Comparison of ENCODE assay signal across 1 cellular context in the genomic region with DNA sequence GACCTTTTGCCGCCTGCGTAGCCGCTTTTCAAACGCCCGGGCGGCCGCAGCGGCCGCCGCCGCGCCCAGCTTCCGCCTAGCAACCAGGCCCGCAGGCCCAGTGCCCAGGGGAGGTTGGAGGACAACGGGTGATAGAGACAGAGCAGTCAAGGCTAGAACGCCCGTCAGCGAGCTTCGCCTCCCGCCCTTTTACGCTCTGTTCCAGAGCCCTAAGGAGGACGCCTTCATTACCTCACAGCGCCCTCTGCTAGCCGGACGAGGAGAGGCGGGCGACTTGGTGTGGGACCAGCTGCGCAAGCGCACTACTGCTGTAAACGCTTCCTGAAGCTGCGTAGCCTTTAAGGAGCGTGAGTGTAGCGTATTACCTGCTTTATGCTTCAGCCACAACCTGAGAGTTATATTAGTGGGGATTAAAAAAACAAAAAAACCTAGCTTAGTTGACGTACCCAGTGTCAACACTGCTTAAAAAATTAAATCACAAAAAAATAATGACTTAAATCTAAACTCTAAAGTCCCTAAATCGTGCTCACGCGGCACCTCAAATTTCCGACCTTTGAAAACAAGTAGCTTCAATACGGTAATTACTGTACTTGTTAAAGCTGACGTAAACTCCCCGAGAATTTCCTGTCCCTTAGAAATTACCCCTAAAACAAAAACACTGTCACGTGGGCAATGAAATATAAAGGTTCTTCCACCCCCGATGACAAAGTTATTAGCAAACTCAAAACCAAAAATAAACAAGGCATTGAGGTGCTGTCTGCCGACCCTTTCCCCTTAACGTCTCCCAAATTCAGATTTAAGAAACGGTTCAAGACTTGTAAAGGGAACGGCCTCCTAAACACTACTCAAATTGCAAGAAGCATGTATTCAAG.
TF ChIP-seq lines count a peak whose summit lies in the region.

A gene (minus strand): TSS at position 126 of the 872 bp plus-strand sequence. CDS start 405 bp downstream, outside the sequence.

TF ChIP-seq in HepG2, 621 proteins besides CTCF, POLR2A, EP300 and RAD21 (continued from another document and continues in another):
- TF ChIP-seq, protein P1, sequence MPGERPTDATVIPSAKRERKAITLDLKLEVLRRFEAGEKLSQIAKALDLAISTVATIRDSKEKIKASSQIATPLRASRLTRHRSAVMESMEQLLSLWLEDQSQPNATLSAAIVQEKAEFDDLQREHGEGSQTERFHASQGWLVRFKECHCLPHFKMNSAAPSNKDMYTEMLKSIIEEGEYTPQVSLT (CRISPR knock-in tag; IDR thresholded peaks at IDR 0.05; ENCODE audit: borderline replicate concordance, low read depth): no peak
- TF ChIP-seq, protein P2, sequence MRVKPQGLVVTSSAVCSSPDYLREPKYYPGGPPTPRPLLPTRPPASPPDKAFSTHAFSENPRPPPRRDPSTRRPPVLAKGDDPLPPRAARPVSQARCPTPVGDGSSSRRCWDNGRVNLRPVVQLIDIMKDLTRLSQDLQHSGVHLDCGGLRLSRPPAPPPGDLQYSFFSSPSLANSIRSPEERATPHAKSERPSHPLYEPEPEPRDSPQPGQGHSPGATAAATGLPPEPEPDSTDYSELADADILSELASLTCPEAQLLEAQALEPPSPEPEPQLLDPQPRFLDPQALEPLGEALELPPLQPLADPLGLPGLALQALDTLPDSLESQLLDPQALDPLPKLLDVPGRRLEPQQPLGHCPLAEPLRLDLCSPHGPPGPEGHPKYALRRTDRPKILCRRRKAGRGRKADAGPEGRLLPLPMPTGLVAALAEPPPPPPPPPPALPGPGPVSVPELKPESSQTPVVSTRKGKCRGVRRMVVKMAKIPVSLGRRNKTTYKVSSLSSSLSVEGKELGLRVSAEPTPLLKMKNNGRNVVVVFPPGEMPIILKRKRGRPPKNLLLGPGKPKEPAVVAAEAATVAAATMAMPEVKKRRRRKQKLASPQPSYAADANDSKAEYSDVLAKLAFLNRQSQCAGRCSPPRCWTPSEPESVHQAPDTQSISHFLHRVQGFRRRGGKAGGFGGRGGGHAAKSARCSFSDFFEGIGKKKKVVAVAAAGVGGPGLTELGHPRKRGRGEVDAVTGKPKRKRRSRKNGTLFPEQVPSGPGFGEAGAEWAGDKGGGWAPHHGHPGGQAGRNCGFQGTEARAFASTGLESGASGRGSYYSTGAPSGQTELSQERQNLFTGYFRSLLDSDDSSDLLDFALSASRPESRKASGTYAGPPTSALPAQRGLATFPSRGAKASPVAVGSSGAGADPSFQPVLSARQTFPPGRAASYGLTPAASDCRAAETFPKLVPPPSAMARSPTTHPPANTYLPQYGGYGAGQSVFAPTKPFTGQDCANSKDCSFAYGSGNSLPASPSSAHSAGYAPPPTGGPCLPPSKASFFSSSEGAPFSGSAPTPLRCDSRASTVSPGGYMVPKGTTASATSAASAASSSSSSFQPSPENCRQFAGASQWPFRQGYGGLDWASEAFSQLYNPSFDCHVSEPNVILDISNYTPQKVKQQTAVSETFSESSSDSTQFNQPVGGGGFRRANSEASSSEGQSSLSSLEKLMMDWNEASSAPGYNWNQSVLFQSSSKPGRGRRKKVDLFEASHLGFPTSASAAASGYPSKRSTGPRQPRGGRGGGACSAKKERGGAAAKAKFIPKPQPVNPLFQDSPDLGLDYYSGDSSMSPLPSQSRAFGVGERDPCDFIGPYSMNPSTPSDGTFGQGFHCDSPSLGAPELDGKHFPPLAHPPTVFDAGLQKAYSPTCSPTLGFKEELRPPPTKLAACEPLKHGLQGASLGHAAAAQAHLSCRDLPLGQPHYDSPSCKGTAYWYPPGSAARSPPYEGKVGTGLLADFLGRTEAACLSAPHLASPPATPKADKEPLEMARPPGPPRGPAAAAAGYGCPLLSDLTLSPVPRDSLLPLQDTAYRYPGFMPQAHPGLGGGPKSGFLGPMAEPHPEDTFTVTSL (CRISPR knock-in tag; IDR thresholded peaks at IDR 0.05; ENCODE audit: borderline replicate concordance): no peak
- TF ChIP-seq ZNF816 (CRISPR knock-in tag; IDR thresholded peaks at IDR 0.05; ENCODE audit: borderline replicate concordance) (peak; percentile 64; the same call in 1 of the 2 replicates), CREB1 (IDR thresholded peaks at IDR 0.05) (no peak; the same call in 1 of the 2 replicates), CREB1 (CRISPR knock-in tag; IDR thresholded peaks at IDR 0.05) (peak; percentile 82), PHF5A (CRISPR knock-in tag; IDR thresholded peaks at IDR 0.05; ENCODE audit: low read depth, unreplicated experiment) (peak; percentile 76), KAT8 (CRISPR knock-in tag; IDR thresholded peaks at IDR 0.05) (peak; percentile 95), ZNF138 (CRISPR knock-in tag; IDR thresholded peaks at IDR 0.05; ENCODE audit: low read depth) (no peak), REL (CRISPR knock-in tag; conservative IDR thresholded peaks at IDR 0.05) (no peak), ZNF878 (CRISPR knock-in tag; IDR thresholded peaks at IDR 0.05) (no peak; the same call in none of the 2 replicates), ZNF850 (CRISPR knock-in tag; conservative IDR thresholded peaks at IDR 0.05) (no peak), ZNF780A (CRISPR knock-in tag; IDR thresholded peaks at IDR 0.05) (no peak), PHF20 (CRISPR knock-in tag; IDR thresholded peaks at IDR 0.05) (peak; percentile 88), SUZ12 (IDR thresholded peaks at IDR 0.05; ENCODE audit: low read depth, low read length) (no peak), NR1H2 (CRISPR knock-in tag; IDR thresholded peaks at IDR 0.05; ENCODE audit: borderline replicate concordance, low read depth) (no peak), ZSCAN21 (CRISPR knock-in tag; IDR thresholded peaks at IDR 0.05; ENCODE audit: borderline replicate concordance) (peak; percentile 39; the same call in 1 of the 2 replicates)
- TF ChIP-seq, protein P3, sequence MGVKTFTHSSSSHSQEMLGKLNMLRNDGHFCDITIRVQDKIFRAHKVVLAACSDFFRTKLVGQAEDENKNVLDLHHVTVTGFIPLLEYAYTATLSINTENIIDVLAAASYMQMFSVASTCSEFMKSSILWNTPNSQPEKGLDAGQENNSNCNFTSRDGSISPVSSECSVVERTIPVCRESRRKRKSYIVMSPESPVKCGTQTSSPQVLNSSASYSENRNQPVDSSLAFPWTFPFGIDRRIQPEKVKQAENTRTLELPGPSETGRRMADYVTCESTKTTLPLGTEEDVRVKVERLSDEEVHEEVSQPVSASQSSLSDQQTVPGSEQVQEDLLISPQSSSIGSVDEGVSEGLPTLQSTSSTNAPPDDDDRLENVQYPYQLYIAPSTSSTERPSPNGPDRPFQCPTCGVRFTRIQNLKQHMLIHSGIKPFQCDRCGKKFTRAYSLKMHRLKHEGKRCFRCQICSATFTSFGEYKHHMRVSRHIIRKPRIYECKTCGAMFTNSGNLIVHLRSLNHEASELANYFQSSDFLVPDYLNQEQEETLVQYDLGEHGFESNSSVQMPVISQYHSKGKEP (CRISPR knock-in tag; IDR thresholded peaks at IDR 0.05): 0 out of 2 replicates have a peak, but pooled peaks have one; percentile 59
- TF ChIP-seq, protein P4, sequence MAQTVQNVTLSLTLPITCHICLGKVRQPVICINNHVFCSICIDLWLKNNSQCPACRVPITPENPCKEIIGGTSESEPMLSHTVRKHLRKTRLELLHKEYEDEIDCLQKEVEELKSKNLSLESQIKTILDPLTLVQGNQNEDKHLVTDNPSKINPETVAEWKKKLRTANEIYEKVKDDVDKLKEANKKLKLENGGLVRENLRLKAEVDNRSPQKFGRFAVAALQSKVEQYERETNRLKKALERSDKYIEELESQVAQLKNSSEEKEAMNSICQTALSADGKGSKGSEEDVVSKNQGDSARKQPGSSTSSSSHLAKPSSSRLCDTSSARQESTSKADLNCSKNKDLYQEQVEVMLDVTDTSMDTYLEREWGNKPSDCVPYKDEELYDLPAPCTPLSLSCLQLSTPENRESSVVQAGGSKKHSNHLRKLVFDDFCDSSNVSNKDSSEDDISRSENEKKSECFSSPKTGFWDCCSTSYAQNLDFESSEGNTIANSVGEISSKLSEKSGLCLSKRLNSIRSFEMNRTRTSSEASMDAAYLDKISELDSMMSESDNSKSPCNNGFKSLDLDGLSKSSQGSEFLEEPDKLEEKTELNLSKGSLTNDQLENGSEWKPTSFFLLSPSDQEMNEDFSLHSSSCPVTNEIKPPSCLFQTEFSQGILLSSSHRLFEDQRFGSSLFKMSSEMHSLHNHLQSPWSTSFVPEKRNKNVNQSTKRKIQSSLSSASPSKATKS (CRISPR knock-in tag; IDR thresholded peaks at IDR 0.05): no peak
- TF ChIP-seq, protein P5, sequence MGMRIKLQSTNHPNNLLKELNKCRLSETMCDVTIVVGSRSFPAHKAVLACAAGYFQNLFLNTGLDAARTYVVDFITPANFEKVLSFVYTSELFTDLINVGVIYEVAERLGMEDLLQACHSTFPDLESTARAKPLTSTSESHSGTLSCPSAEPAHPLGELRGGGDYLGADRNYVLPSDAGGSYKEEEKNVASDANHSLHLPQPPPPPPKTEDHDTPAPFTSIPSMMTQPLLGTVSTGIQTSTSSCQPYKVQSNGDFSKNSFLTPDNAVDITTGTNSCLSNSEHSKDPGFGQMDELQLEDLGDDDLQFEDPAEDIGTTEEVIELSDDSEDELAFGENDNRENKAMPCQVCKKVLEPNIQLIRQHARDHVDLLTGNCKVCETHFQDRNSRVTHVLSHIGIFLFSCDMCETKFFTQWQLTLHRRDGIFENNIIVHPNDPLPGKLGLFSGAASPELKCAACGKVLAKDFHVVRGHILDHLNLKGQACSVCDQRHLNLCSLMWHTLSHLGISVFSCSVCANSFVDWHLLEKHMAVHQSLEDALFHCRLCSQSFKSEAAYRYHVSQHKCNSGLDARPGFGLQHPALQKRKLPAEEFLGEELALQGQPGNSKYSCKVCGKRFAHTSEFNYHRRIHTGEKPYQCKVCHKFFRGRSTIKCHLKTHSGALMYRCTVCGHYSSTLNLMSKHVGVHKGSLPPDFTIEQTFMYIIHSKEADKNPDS (CRISPR knock-in tag; IDR thresholded peaks at IDR 0.05): peak; percentile 63; the same call in 1 of the 2 replicates
- TF ChIP-seq, protein P6, sequence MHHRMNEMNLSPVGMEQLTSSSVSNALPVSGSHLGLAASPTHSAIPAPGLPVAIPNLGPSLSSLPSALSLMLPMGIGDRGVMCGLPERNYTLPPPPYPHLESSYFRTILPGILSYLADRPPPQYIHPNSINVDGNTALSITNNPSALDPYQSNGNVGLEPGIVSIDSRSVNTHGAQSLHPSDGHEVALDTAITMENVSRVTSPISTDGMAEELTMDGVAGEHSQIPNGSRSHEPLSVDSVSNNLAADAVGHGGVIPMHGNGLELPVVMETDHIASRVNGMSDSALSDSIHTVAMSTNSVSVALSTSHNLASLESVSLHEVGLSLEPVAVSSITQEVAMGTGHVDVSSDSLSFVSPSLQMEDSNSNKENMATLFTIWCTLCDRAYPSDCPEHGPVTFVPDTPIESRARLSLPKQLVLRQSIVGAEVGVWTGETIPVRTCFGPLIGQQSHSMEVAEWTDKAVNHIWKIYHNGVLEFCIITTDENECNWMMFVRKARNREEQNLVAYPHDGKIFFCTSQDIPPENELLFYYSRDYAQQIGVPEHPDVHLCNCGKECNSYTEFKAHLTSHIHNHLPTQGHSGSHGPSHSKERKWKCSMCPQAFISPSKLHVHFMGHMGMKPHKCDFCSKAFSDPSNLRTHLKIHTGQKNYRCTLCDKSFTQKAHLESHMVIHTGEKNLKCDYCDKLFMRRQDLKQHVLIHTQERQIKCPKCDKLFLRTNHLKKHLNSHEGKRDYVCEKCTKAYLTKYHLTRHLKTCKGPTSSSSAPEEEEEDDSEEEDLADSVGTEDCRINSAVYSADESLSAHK (CRISPR knock-in tag; IDR thresholded peaks at IDR 0.05; ENCODE audit: borderline replicate concordance): no peak
- TF ChIP-seq, protein P7, sequence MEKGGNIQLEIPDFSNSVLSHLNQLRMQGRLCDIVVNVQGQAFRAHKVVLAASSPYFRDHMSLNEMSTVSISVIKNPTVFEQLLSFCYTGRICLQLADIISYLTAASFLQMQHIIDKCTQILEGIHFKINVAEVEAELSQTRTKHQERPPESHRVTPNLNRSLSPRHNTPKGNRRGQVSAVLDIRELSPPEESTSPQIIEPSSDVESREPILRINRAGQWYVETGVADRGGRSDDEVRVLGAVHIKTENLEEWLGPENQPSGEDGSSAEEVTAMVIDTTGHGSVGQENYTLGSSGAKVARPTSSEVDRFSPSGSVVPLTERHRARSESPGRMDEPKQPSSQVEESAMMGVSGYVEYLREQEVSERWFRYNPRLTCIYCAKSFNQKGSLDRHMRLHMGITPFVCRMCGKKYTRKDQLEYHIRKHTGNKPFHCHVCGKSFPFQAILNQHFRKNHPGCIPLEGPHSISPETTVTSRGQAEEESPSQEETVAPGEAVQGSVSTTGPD (CRISPR knock-in tag; IDR thresholded peaks at IDR 0.05): no peak
- TF ChIP-seq, protein P8, sequence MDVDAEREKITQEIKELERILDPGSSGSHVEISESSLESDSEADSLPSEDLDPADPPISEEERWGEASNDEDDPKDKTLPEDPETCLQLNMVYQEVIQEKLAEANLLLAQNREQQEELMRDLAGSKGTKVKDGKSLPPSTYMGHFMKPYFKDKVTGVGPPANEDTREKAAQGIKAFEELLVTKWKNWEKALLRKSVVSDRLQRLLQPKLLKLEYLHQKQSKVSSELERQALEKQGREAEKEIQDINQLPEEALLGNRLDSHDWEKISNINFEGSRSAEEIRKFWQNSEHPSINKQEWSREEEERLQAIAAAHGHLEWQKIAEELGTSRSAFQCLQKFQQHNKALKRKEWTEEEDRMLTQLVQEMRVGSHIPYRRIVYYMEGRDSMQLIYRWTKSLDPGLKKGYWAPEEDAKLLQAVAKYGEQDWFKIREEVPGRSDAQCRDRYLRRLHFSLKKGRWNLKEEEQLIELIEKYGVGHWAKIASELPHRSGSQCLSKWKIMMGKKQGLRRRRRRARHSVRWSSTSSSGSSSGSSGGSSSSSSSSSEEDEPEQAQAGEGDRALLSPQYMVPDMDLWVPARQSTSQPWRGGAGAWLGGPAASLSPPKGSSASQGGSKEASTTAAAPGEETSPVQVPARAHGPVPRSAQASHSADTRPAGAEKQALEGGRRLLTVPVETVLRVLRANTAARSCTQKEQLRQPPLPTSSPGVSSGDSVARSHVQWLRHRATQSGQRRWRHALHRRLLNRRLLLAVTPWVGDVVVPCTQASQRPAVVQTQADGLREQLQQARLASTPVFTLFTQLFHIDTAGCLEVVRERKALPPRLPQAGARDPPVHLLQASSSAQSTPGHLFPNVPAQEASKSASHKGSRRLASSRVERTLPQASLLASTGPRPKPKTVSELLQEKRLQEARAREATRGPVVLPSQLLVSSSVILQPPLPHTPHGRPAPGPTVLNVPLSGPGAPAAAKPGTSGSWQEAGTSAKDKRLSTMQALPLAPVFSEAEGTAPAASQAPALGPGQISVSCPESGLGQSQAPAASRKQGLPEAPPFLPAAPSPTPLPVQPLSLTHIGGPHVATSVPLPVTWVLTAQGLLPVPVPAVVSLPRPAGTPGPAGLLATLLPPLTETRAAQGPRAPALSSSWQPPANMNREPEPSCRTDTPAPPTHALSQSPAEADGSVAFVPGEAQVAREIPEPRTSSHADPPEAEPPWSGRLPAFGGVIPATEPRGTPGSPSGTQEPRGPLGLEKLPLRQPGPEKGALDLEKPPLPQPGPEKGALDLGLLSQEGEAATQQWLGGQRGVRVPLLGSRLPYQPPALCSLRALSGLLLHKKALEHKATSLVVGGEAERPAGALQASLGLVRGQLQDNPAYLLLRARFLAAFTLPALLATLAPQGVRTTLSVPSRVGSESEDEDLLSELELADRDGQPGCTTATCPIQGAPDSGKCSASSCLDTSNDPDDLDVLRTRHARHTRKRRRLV (CRISPR knock-in tag; IDR thresholded peaks at IDR 0.05): no peak
- TF ChIP-seq, protein P9, sequence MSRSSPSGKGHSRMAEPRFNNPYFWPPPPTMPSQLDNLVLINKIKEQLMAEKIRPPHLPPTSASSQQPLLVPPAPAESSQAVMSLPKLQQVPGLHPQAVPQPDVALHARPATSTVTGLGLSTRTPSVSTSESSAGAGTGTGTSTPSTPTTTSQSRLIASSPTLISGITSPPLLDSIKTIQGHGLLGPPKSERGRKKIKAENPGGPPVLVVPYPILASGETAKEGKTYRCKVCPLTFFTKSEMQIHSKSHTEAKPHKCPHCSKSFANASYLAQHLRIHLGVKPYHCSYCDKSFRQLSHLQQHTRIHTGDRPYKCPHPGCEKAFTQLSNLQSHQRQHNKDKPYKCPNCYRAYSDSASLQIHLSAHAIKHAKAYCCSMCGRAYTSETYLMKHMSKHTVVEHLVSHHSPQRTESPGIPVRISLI (CRISPR knock-in tag; IDR thresholded peaks at IDR 0.05; ENCODE audit: borderline replicate concordance): no peak
